8 cellular contexts compared by ENCODE assay signal in the genomic region with DNA sequence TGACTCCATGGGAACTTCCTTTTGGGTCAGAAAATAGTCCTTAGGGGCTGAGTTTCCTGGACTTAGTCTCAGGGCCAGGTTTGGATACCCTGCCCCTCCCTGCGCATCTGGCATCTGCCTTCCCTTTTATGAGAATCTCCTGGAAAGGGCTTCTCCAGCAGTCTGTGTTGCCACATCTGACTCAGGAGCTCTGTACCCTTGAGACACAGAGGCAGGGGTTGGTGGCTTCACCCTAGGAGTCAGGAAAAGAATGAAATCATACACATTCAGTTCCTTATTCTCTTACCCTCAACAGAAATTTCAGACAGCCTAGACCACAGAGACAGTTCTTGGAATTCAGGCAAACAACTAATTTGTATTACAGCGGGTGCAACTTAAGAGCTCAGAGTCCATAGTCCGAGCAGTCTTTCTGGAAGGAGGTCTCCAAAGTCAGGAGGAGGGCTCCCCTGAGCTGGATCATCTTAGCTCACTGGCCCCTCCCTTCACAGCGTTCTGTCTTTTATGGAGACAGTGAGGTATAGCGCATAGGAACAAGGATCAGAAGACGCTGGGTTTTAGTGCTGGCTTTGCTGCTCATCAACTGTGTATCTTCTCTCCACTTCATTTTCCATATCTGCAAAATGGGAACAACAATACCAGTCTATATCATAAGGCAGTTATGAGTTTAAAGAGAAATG. TPM values are rescaled to one million over a fixed set of nuclear protein-coding genes. Genes with fewer than 3 reads are reported as not detected.
A peak's percentile ranks its signal among the peaks of the same experiment; 100 is the strongest.
DNase-seq lines count a peak whose midpoint lies in the region; ATAC-seq, FAIRE-seq and TF ChIP-seq lines count a peak whose summit lies in the region.

No MANE protein-coding gene starts in this region.

- H3K4me3 Mint-ChIP-seq in activated CD8-positive, alpha-beta memory T cell treated with anti-CD3 and anti-CD28 coated beads, Interleukin-2, amount 10 ng/mL, durations not matched to agents 7 days and 5 days = no peak overlapping the region
- H3K4me3 Mint-ChIP-seq in activated naive CD8-positive, alpha-beta T cell treated with anti-CD3 and anti-CD28 coated beads, Interleukin-2, amount 50 U/mL, for 24 hours = peak overlapping the region; percentile 18
- no peak overlapping the region for H3K4me3 Mint-ChIP-seq in WTC11

- WGBS in tibial nerve, 2 donors = 76 to 82% methylated on average over 6 of the region's 6 CpGs

- H3K27ac ChIP-seq in keratinocyte (ENCODE audit: control insufficient read depth, insufficient read depth, low read length) = peak overlapping the region; percentile 99
- peak overlapping the region in 3 of 4 donors; percentile 66 to 83 (median 82) for H3K27ac ChIP-seq in tibial nerve

- dilution Hi-C loops in keratinocyte (cut with MboI; ENCODE audit: extremely low pct_ligation_motif_present, low sequenced_read_pairs) = no loop called here

- H3K4me1 Mint-ChIP-seq in activated CD8-positive, alpha-beta memory T cell treated with anti-CD3 and anti-CD28 coated beads, Interleukin-2, amount 10 ng/mL, durations not matched to agents 7 days and 5 days = peaks cover 38% of the 10 kb centered on the region
- H3K4me1 Mint-ChIP-seq in activated naive CD8-positive, alpha-beta T cell treated with anti-CD3 and anti-CD28 coated beads, Interleukin-2, amount 50 U/mL, for 24 hours = peaks cover 40% of the 10 kb centered on the region
- peaks cover 54% of the 10 kb centered on the region for H3K4me1 Mint-ChIP-seq in WTC11

- H3K9me1 ChIP-seq in keratinocyte (ENCODE audit: control insufficient read depth, extremely low read depth, insufficient read depth, low read length) = no peaks in the 10 kb centered on the region

- H4K20me1 ChIP-seq in keratinocyte (ENCODE audit: control insufficient read depth, extremely low read depth, insufficient read depth, low read length) = no peaks in the 10 kb centered on the region

- H3K27me3 ChIP-seq in keratinocyte (ENCODE audit: control insufficient read depth, extremely low read depth, insufficient read depth, low read length) (no peaks in the 10 kb centered on the region), tibial nerve (peaks cover 0 to 8% of the 10 kb centered on the region in 2 donors)

- peaks cover 2% of the 10 kb centered on the region for H3K36me3 Mint-ChIP-seq in activated CD8-positive, alpha-beta memory T cell treated with anti-CD3 and anti-CD28 coated beads, Interleukin-2, amount 10 ng/mL, durations not matched to agents 7 days and 5 days
- no peaks in the 10 kb centered on the region for H3K36me3 Mint-ChIP-seq in activated naive CD8-positive, alpha-beta T cell treated with anti-CD3 and anti-CD28 coated beads, Interleukin-2, amount 50 U/mL, for 24 hours (ENCODE audit: low read depth)
- no peaks in the 10 kb centered on the region for H3K36me3 Mint-ChIP-seq in WTC11

- H3K27me3 Mint-ChIP-seq in activated CD8-positive, alpha-beta memory T cell treated with anti-CD3 and anti-CD28 coated beads, Interleukin-2, amount 10 ng/mL, durations not matched to agents 7 days and 5 days = peaks cover 26% of the 10 kb centered on the region
- H3K27me3 Mint-ChIP-seq in activated naive CD8-positive, alpha-beta T cell treated with anti-CD3 and anti-CD28 coated beads, Interleukin-2, amount 50 U/mL, for 24 hours = peaks cover 46% of the 10 kb centered on the region
- peaks cover 36% of the 10 kb centered on the region for H3K27me3 Mint-ChIP-seq in WTC11 (ENCODE audit: low read depth)

- H3K9ac ChIP-seq in keratinocyte (ENCODE audit: control insufficient read depth, extremely low read depth, insufficient read depth, low read length) = peak overlapping the region; percentile 85

- H3K36me3 ChIP-seq in keratinocyte (ENCODE audit: control insufficient read depth in 2 of 2, extremely low read depth in 1 of 2, insufficient read depth in 2 of 2, low read length in 2 of 2) (peaks cover 10 to 13% of the 10 kb centered on the region in 2 experiments), tibial nerve (no peaks in the 10 kb centered on the region)

- ATAC-seq in activated CD8-positive, alpha-beta memory T cell treated with anti-CD3 and anti-CD28 coated beads, Interleukin-2, amount 10 ng/mL, durations not matched to agents 7 days and 5 days = no peak
- no peak for ATAC-seq in activated naive CD8-positive, alpha-beta T cell treated with anti-CD3 and anti-CD28 coated beads, Interleukin-2, amount 50 U/mL, for 24 hours
- ATAC-seq in HG03159 (IDR thresholded peaks at IDR 0.05; ENCODE audit: unreplicated experiment) = no peak
- no peak for ATAC-seq in WTC11

- peak overlapping the region; percentile 39 for H3K27ac Mint-ChIP-seq in activated CD8-positive, alpha-beta memory T cell treated with anti-CD3 and anti-CD28 coated beads, Interleukin-2, amount 10 ng/mL, durations not matched to agents 7 days and 5 days
- H3K27ac Mint-ChIP-seq in activated naive CD8-positive, alpha-beta T cell treated with anti-CD3 and anti-CD28 coated beads, Interleukin-2, amount 50 U/mL, for 24 hours = peak overlapping the region; percentile 46
- H3K27ac Mint-ChIP-seq in WTC11 = no peak overlapping the region

- H3K4me2 ChIP-seq in keratinocyte (ENCODE audit: control insufficient read depth, extremely low read depth, insufficient read depth, low read depth, low read length) = no peak overlapping the region

- TF ChIP-seq EP300 in tibial nerve (IDR thresholded peaks at IDR 0.05) = peak in 1 of 2 donors; percentile 60

- H2AFZ ChIP-seq in keratinocyte (ENCODE audit: control insufficient read depth, low read length) = no peak overlapping the region

- POLR2A ChIA-PET in WTC11 (lab: Charles Lee) = no interaction called here

- TF ChIP-seq CTCF in keratinocyte (optimal IDR thresholded peaks at IDR 0.05 in 1 of 3, IDR thresholded peaks at IDR 0.05 in 1 of 3, conservative IDR thresholded peaks at IDR 0.05 in 1 of 3; ENCODE audit: extremely low read depth in 1 of 3, insufficient read depth in 2 of 3, low read length in 3 of 3) (no peak), tibial nerve (IDR thresholded peaks at IDR 0.05) (no peak), WTC11 (IDR thresholded peaks at IDR 0.05) (no peak)

- H3K79me2 ChIP-seq in keratinocyte (ENCODE audit: control insufficient read depth, insufficient read depth, low read length) = peaks cover 32% of the 10 kb centered on the region

- H3K4me1 ChIP-seq in keratinocyte (ENCODE audit: control insufficient read depth, extremely low read depth, insufficient read depth, low read length) (peaks cover 56% of the 10 kb centered on the region), tibial nerve (peaks cover 0 to 66% (median 34%) of the 10 kb centered on the region in 4 donors)

- H3K9me3 ChIP-seq in keratinocyte (ENCODE audit: control insufficient read depth, low read depth, low read length) (no peaks in the 10 kb centered on the region), tibial nerve (no peaks in the 10 kb centered on the region)

- no peaks in the 10 kb centered on the region for H3K9me3 Mint-ChIP-seq in activated CD8-positive, alpha-beta memory T cell treated with anti-CD3 and anti-CD28 coated beads, Interleukin-2, amount 10 ng/mL, durations not matched to agents 7 days and 5 days (ENCODE audit: low read depth)
- H3K9me3 Mint-ChIP-seq in activated naive CD8-positive, alpha-beta T cell treated with anti-CD3 and anti-CD28 coated beads, Interleukin-2, amount 50 U/mL, for 24 hours = no peaks in the 10 kb centered on the region
- no peaks in the 10 kb centered on the region for H3K9me3 Mint-ChIP-seq in WTC11

- TF ChIP-seq POLR2A in tibial nerve (IDR thresholded peaks at IDR 0.05) = no peak

- no peak for FAIRE-seq in keratinocyte (lab: Jason Lieb, UNC)

- DNase-seq in activated CD8-positive, alpha-beta memory T cell treated with anti-CD3 and anti-CD28 coated beads, Interleukin-2, amount 10 ng/mL, durations not matched to agents 7 days and 5 days = no peak
- DNase-seq in activated CD8-positive, alpha-beta memory T cell treated with anti-CD3 and anti-CD28 coated beads, Interleukin-2, amount 50 U/mL, for 48 hours = no peak
- no peak for DNase-seq in activated naive CD8-positive, alpha-beta T cell treated with anti-CD3 and anti-CD28 coated beads, Interleukin-2, amount 50 U/mL, for 24 hours
- DNase-seq in keratinocyte (ENCODE audit: low read depth, low spot score) (no peak), tibial nerve (ENCODE audit: low spot score in 2 of 2) (peak in 1 of 2 donors; percentile 50), iPS-NIHi7 (ENCODE audit: extremely low spot score) (no peak), WTC11 (ENCODE audit: low spot score) (no peak)

- no peak overlapping the region for H3K4me3 ChIP-seq in keratinocyte (ENCODE audit: control insufficient read depth in 2 of 3, extremely low read depth in 1 of 3, insufficient read depth in 2 of 3, low read depth in 1 of 3, low read length in 3 of 3)
- no peak overlapping the region for H3K4me3 ChIP-seq in tibial nerve

- CTCF ChIA-PET in activated CD8-positive, alpha-beta memory T cell treated with anti-CD3 and anti-CD28 coated beads, Interleukin-2, amount 10 ng/mL, durations not matched to agents 7 days and 5 days (lab: Charles Lee) = interaction anchor here (1.1 to 4.7 kb wide), 4 partner anchors 20 to 33 kb away, joined by 3 to 28 read pairs (median 8); no protein-coding TSS in a partner anchor
- CTCF ChIA-PET in WTC11 (lab: Charles Lee) = interaction anchor here (0.7 to 4.3 kb wide), 3 partner anchors 22 to 41 kb away, joined by 3 to 15 read pairs (median 3); no protein-coding TSS in a partner anchor

RNA-seq across cellular contexts. Expression of a gene that starts 3.0 kb away (rescaled TPM):
- 1 to 10 TPM; 2.2 to 4.8 TPM for total RNA-seq in activated CD8-positive, alpha-beta memory T cell treated with anti-CD3 and anti-CD28 coated beads, Interleukin-2, amount 10 ng/mL, durations not matched to agents 7 days and 5 days
- 201 to 814 TPM (median 262 TPM) in 3 replicates for polyA plus RNA-seq in keratinocyte
- polyA plus RNA-seq in keratinocyte (2011; ENCODE audit: low read depth) = 59.9 TPM
- polyA plus RNA-seq in keratinocyte (2011; cell fraction: cytosol; rRNA removed) = 297 TPM in 2 replicates
- 1,104 and 1,132 TPM in 2 replicates for polyA plus RNA-seq in keratinocyte (2011; cell fraction: nucleus; rRNA removed)
- 156 and 573 TPM in 2 replicates for polyA plus RNA-seq in keratinocyte (2012; ENCODE audit: low replicate concordance)
- polyA minus RNA-seq in keratinocyte = 168 to 577 TPM (median 210 TPM) in 3 replicates
- polyA minus RNA-seq in keratinocyte (2011; cell fraction: cytosol; rRNA and poly(A)+ RNA removed) = 183 TPM
- 350 and 521 TPM in 2 replicates for polyA minus RNA-seq in keratinocyte (2011; cell fraction: nucleus; rRNA and poly(A)+ RNA removed)
- total RNA-seq in tibial nerve (1 to 10 TPM; 2.5 to 7.8 (median 3.5) TPM), WTC11 (2021) (15.0 to 18.0 TPM (median 16.2 TPM) in 3 replicates)

RNA-seq across cellular contexts. Expression of a gene that starts 33.6 kb away (rescaled TPM):
- total RNA-seq in activated CD8-positive, alpha-beta memory T cell treated with anti-CD3 and anti-CD28 coated beads, Interleukin-2, amount 10 ng/mL, durations not matched to agents 7 days and 5 days = 10 to 100 TPM; 30.8 to 49.2 TPM
- polyA plus RNA-seq in keratinocyte = 17.6 to 25.3 TPM (median 23.0 TPM) in 3 replicates
- 11.7 TPM for polyA plus RNA-seq in keratinocyte (2011; ENCODE audit: low read depth)
- 18.6 and 20.2 TPM in 2 replicates for polyA plus RNA-seq in keratinocyte (2011; cell fraction: cytosol; rRNA removed)
- polyA plus RNA-seq in keratinocyte (2011; cell fraction: nucleus; rRNA removed) = 38.4 and 39.1 TPM in 2 replicates
- 14.0 and 17.3 TPM in 2 replicates for polyA plus RNA-seq in keratinocyte (2012; ENCODE audit: low replicate concordance)
- 22.8 to 26.1 TPM (median 24.6 TPM) in 3 replicates for polyA minus RNA-seq in keratinocyte
- 16.7 TPM for polyA minus RNA-seq in keratinocyte (2011; cell fraction: cytosol; rRNA and poly(A)+ RNA removed)
- polyA minus RNA-seq in keratinocyte (2011; cell fraction: nucleus; rRNA and poly(A)+ RNA removed) = 14.7 and 26.5 TPM in 2 replicates
- total RNA-seq in tibial nerve (10 to 100 TPM; 26.4 to 43.5 (median 35.1) TPM), WTC11 (2021) (34.9 to 39.9 TPM (median 34.9 TPM) in 3 replicates)
